In the genomic region with DNA sequence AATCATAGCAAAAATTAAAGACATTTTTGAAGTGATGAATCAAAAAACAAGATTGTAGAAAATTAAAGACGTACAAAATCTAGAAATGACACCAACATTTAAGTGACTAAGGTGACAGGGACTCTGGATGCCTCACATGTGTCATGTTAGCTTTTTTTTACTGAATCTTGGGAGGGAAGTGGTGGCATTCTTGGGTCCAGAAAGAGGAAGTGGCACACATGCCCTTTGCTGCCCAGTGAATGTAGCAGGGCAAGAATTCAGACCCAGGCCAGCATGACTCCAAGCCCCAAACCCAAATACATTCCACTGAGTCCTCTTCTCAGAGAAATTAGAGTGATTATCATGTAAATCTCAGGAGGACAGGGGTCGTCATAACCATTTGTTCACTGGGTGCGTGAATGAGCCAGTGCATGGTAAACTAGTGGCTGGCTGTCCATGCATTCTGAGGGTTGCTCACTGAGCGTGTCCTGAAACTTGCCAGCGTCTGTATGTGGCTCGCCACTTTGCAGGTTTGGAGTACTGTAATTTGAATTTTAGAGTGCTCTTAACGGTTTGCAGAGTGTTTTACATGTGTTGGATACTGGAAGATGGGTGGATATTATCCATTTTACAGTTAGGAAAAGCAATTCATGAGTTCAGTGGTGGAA, we compare ENCODE assay signal across 15 cellular contexts. TPM values are rescaled to one million over a fixed set of nuclear protein-coding genes. Genes with fewer than 3 reads are reported as not detected.
DNase-seq lines count a peak whose midpoint lies in the region; ATAC-seq and TF ChIP-seq lines count a peak whose summit lies in the region.
"Had no signal": no experiment of that assay in that cellular context is flagged by ENCODE, and none has a peak within 500 bp of the region (broad histone marks: within the 10 kb centered on the region; RNA-seq: fewer than 3 reads in every experiment).

No MANE protein-coding gene starts in this region.

- no peak for ATAC-seq in activated naive CD4-positive, alpha-beta T cell treated with anti-CD3 and anti-CD28 coated beads, Interleukin-2, amount 50 U/mL, for 72 hours
- ATAC-seq in activated T-helper 17 cell treated with anti-CD3 and anti-CD28 coated beads, Interleukin-2, amount 50 U/mL, for 72 hours (replicated peaks), result peak; percentile 23
- ATAC-seq in stimulated activated effector memory CD8-positive, alpha-beta T cell treated with anti-CD3 and anti-CD28 coated beads, Interleukin-12 subunit alpha, Interleukin-12 subunit beta, amount 100 ng/mL, for 72 hours, result peak; percentile 41
- ATAC-seq in GM18505 (IDR thresholded peaks at IDR 0.05; ENCODE audit: unreplicated experiment), result no peak
- ATAC-seq: T-helper 17 cell had no signal

- no peak overlapping the region for H3K4me3 ChIP-seq in NB4 (ENCODE audit: low read depth, low read length)

- TF ChIP-seq POLR2A in NB4 (IDR thresholded peaks at IDR 0.05; ENCODE audit: extremely low read depth, insufficient read length) (no peak), GM18505 (IDR thresholded peaks at IDR 0.05; ENCODE audit: borderline replicate concordance, extremely low read depth, insufficient read depth, insufficient read length) (no peak)

- intact Hi-C loops in activated naive CD4-positive, alpha-beta T cell treated with anti-CD3 and anti-CD28 coated beads for 36 hours (cut with micrococcal nuclease), result no loop called here

- H3K27ac Mint-ChIP-seq in activated naive CD4-positive, alpha-beta T cell treated with anti-CD3 and anti-CD28 coated beads, Interleukin-2, amount 50 U/mL, for 72 hours, result peak overlapping the region; percentile 12 to 45
- H3K27ac Mint-ChIP-seq in activated naive CD4-positive, alpha-beta T cell treated with anti-CD3 and anti-CD28 coated beads for 36 hours, result no peak overlapping the region
- peak overlapping the region; percentile 29 for H3K27ac Mint-ChIP-seq in activated T-helper 17 cell treated with anti-CD3 and anti-CD28 coated beads, Interleukin-2, amount 50 U/mL, for 72 hours
- H3K27ac Mint-ChIP-seq in stimulated activated effector memory CD8-positive, alpha-beta T cell treated with anti-CD3 and anti-CD28 coated beads, Interleukin-12 subunit alpha, Interleukin-12 subunit beta, amount 100 ng/mL, for 72 hours, result peak overlapping the region; percentile 35
- H3K27ac Mint-ChIP-seq: T-helper 17 cell had no signal

- TF ChIP-seq CTCF in NB4 (IDR thresholded peaks at IDR 0.05; ENCODE audit: low read depth, low read length), result no peak

- no peak overlapping the region for H3K4me3 Mint-ChIP-seq in activated naive CD4-positive, alpha-beta T cell treated with anti-CD3 and anti-CD28 coated beads for 36 hours
- peak overlapping the region; percentile 10 for H3K4me3 Mint-ChIP-seq in activated T-helper 17 cell treated with anti-CD3 and anti-CD28 coated beads, Interleukin-2, amount 50 U/mL, for 72 hours
- H3K4me3 Mint-ChIP-seq in stimulated activated effector memory CD8-positive, alpha-beta T cell treated with anti-CD3 and anti-CD28 coated beads, Interleukin-12 subunit alpha, Interleukin-12 subunit beta, amount 100 ng/mL, for 72 hours, result no peak overlapping the region
- H3K4me3 Mint-ChIP-seq: T-helper 17 cell had no signal

- H3K27me3 Mint-ChIP-seq in activated naive CD4-positive, alpha-beta T cell treated with anti-CD3 and anti-CD28 coated beads for 36 hours (ENCODE audit: low read depth), result no peaks in the 10 kb centered on the region
- H3K27me3 Mint-ChIP-seq in activated T-helper 17 cell treated with anti-CD3 and anti-CD28 coated beads, Interleukin-2, amount 50 U/mL, for 72 hours, result no peaks in the 10 kb centered on the region
- H3K27me3 Mint-ChIP-seq: T-helper 17 cell had no signal

- H3K9me3 Mint-ChIP-seq in activated naive CD4-positive, alpha-beta T cell treated with anti-CD3 and anti-CD28 coated beads, Interleukin-2, amount 50 U/mL, for 72 hours, result peaks cover 0 to 12% of the 10 kb centered on the region in 2 donors
- H3K9me3 Mint-ChIP-seq in activated naive CD4-positive, alpha-beta T cell treated with anti-CD3 and anti-CD28 coated beads for 36 hours, result peaks cover 12% of the 10 kb centered on the region
- H3K9me3 Mint-ChIP-seq in activated T-helper 17 cell treated with anti-CD3 and anti-CD28 coated beads, Interleukin-2, amount 50 U/mL, for 72 hours, result no peaks in the 10 kb centered on the region
- no peaks in the 10 kb centered on the region for H3K9me3 Mint-ChIP-seq in stimulated activated effector memory CD8-positive, alpha-beta T cell treated with anti-CD3 and anti-CD28 coated beads, Interleukin-12 subunit alpha, Interleukin-12 subunit beta, amount 100 ng/mL, for 72 hours

- H3K4me1 Mint-ChIP-seq in activated naive CD4-positive, alpha-beta T cell treated with anti-CD3 and anti-CD28 coated beads for 36 hours (ENCODE audit: low read depth), result peaks cover 24% of the 10 kb centered on the region
- peaks cover 17% of the 10 kb centered on the region for H3K4me1 Mint-ChIP-seq in activated T-helper 17 cell treated with anti-CD3 and anti-CD28 coated beads, Interleukin-2, amount 50 U/mL, for 72 hours
- H3K4me1 Mint-ChIP-seq in stimulated activated effector memory CD8-positive, alpha-beta T cell treated with anti-CD3 and anti-CD28 coated beads, Interleukin-12 subunit alpha, Interleukin-12 subunit beta, amount 100 ng/mL, for 72 hours, result peaks cover 29% of the 10 kb centered on the region

- DNase-seq in activated naive CD4-positive, alpha-beta T cell treated with anti-CD3 and anti-CD28 coated beads, Interleukin-2, amount 50 U/mL, for 72 hours (ENCODE audit: low spot score in 2 of 2), result no peak
- no peak for DNase-seq in activated naive CD4-positive, alpha-beta T cell treated with anti-CD3 and anti-CD28 coated beads for 36 hours
- DNase-seq in NB4 (ENCODE audit: low read depth), result peak; percentile 70
- DNase-seq in stimulated activated effector memory CD8-positive, alpha-beta T cell treated with anti-CD3 and anti-CD28 coated beads, Interleukin-12 subunit alpha, Interleukin-12 subunit beta, amount 100 ng/mL, for 72 hours (ENCODE audit: low spot score in 2 of 2), result no peak
- no peak for DNase-seq in NCI-H748 treated with DMSO at 0.1 percent for 48 hours (lab: John Stamatoyannopoulos, UW)
- no peak for DNase-seq in mesenteric fat pad (ENCODE audit: low spot score)
- DNase-seq: activated CD4-positive, alpha-beta T cell treated with anti-CD3 and anti-CD28 coated beads, Interleukin-2, amount 50 U/mL, for 4 hours; activated effector memory CD4-positive, alpha-beta T cell treated with anti-CD3 and anti-CD28 coated beads, Interleukin-2, amount 50 U/mL, for 16 hours; DMS153; head of caudate nucleus; NCI-H1930; nucleus accumbens; T-helper 17 cell had no signal

- CTCF ChIA-PET in activated naive CD4-positive, alpha-beta T cell treated with anti-CD3 and anti-CD28 coated beads for 36 hours (lab: Charles Lee), result interaction anchor here (0.9 to 1.1 kb wide), 2 partner anchors 19 to 138 kb away, joined by 3 to 4 read pairs; no protein-coding TSS in a partner anchor

- H3K36me3 Mint-ChIP-seq in activated naive CD4-positive, alpha-beta T cell treated with anti-CD3 and anti-CD28 coated beads, Interleukin-2, amount 50 U/mL, for 72 hours, result peaks cover 11 to 42% of the 10 kb centered on the region in 2 donors
- peaks cover 45% of the 10 kb centered on the region for H3K36me3 Mint-ChIP-seq in activated naive CD4-positive, alpha-beta T cell treated with anti-CD3 and anti-CD28 coated beads for 36 hours (ENCODE audit: low read depth)
- peaks cover 71% of the 10 kb centered on the region for H3K36me3 Mint-ChIP-seq in activated T-helper 17 cell treated with anti-CD3 and anti-CD28 coated beads, Interleukin-2, amount 50 U/mL, for 72 hours (ENCODE audit: low read depth)
- H3K36me3 Mint-ChIP-seq in stimulated activated effector memory CD8-positive, alpha-beta T cell treated with anti-CD3 and anti-CD28 coated beads, Interleukin-12 subunit alpha, Interleukin-12 subunit beta, amount 100 ng/mL, for 72 hours, result peaks cover 56% of the 10 kb centered on the region

RNA-seq across cellular contexts. Expression of a gene that starts 55.4 kb away (rescaled TPM):
- 10 to 100 TPM; 21.3 to 38.2 TPM for total RNA-seq in activated naive CD4-positive, alpha-beta T cell treated with anti-CD3 and anti-CD28 coated beads, Interleukin-2, amount 50 U/mL, for 72 hours
- total RNA-seq in activated naive CD4-positive, alpha-beta T cell treated with anti-CD3 and anti-CD28 coated beads for 36 hours, result 10 to 100 TPM; 23.6 to 24.6 TPM
- total RNA-seq in activated T-helper 17 cell treated with anti-CD3 and anti-CD28 coated beads, Interleukin-2, amount 50 U/mL, for 72 hours, result 10 to 100 TPM; 44.1 to 63.8 TPM
- 54.3 TPM for total RNA-seq in mesenteric fat pad

Comparison
In these comparisons a context has a peak if more than half of its experiments do, and no peak if none do; other contexts are left out.
1. ATAC-seq: peak in activated T-helper 17 cell treated with anti-CD3 and anti-CD28 coated beads, Interleukin-2, amount 50 U/mL, for 72 hours (single experiment) and stimulated activated effector memory CD8-positive, alpha-beta T cell treated with anti-CD3 and anti-CD28 coated beads, Interleukin-12 subunit alpha, Interleukin-12 subunit beta, amount 100 ng/mL, for 72 hours (single experiment); none in activated naive CD4-positive, alpha-beta T cell treated with anti-CD3 and anti-CD28 coated beads, Interleukin-2, amount 50 U/mL, for 72 hours (0 of 2) and GM18505 (single experiment).